Comparison of ENCODE assay signal across 19 cellular contexts in genomic region chr16:1218930-1219611, GRCh38. TPM values are rescaled to one million over a fixed set of nuclear protein-coding genes. Genes with fewer than 3 reads are reported as not detected.
DNase-seq lines count a peak whose midpoint lies in the region; ATAC-seq and TF ChIP-seq lines count a peak whose summit lies in the region.
"Had no signal": no experiment of that assay in that cellular context is flagged by ENCODE, and none has a peak within 500 bp of the region (broad histone marks: within the 10 kb centered on the region; RNA-seq: fewer than 3 reads in every experiment).

No MANE protein-coding gene starts in this region.

- H3K27me3 ChIP-seq in RWPE2 (ENCODE audit: insufficient read depth, poor library complexity, severe bottlenecking): no peaks in the 10 kb centered on the region
- no peaks in the 10 kb centered on the region for H3K27me3 ChIP-seq in neural progenitor cell
- H3K27me3 ChIP-seq: BLaER1 had no signal

- ATAC-seq in RWPE2 (ENCODE audit: low read depth): 0 out of 3 replicates have a peak, but pooled peaks have one; percentile 11
- no peak for ATAC-seq in activated T-helper 17 cell treated with anti-CD3 and anti-CD28 coated beads, Interleukin-2, amount 50 U/mL, for 72 hours (replicated peaks)

- H3K27ac ChIP-seq in RWPE2 (ENCODE audit: poor library complexity, severe bottlenecking): no peak overlapping the region
- no peak overlapping the region for H3K27ac ChIP-seq in neural progenitor cell
- H3K27ac ChIP-seq: BLaER1 had no signal

- no peak overlapping the region for H2AFZ ChIP-seq in neural progenitor cell (replicated peaks)

- H3K36me3 ChIP-seq in RWPE2 (ENCODE audit: low read depth) (no peaks in the 10 kb centered on the region), neural progenitor cell (no peaks in the 10 kb centered on the region)
- H3K36me3 ChIP-seq: BE2C had no signal

- no peaks in the 10 kb centered on the region for H3F3A ChIP-seq in neural progenitor cell (ENCODE audit: low read depth)

- H3K9me3 ChIP-seq in RWPE2 (ENCODE audit: severe bottlenecking) (no peaks in the 10 kb centered on the region), neural progenitor cell (ENCODE audit: low read depth) (no peaks in the 10 kb centered on the region)
- H3K9me3 ChIP-seq: BE2C, BLaER1 had no signal

- H3K9ac ChIP-seq in neural progenitor cell: no peak overlapping the region
- H3K9ac ChIP-seq: BLaER1 had no signal

- TF ChIP-seq POLR2A in erythroblast (IDR thresholded peaks at IDR 0.05; ENCODE audit: low read length): peak; percentile 11

- H3K4me1 Mint-ChIP-seq in activated T-helper 17 cell treated with anti-CD3 and anti-CD28 coated beads, Interleukin-2, amount 50 U/mL, for 72 hours: peaks cover 4% of the 10 kb centered on the region
- no peaks in the 10 kb centered on the region for H3K4me1 Mint-ChIP-seq in neural progenitor cell
- H3K4me1 Mint-ChIP-seq: CD14-positive monocyte; CD4-positive, alpha-beta memory T cell; CD4-positive, CD25-positive, alpha-beta regulatory T cell; CD8-positive, alpha-beta memory T cell had no signal

- H3K79me2 ChIP-seq in neural progenitor cell (ENCODE audit: low read depth): no peaks in the 10 kb centered on the region

- no peaks in the 10 kb centered on the region for H3K4me1 ChIP-seq in RWPE2 (ENCODE audit: insufficient read depth, poor library complexity, severe bottlenecking)
- H3K4me1 ChIP-seq in neural progenitor cell: no peaks in the 10 kb centered on the region
- H3K4me1 ChIP-seq: BE2C had no signal

- no peak overlapping the region for H3K4me2 ChIP-seq in neural progenitor cell
- H3K4me2 ChIP-seq: BLaER1 had no signal

- no peak overlapping the region for H3K27ac Mint-ChIP-seq in activated T-helper 17 cell treated with anti-CD3 and anti-CD28 coated beads, Interleukin-2, amount 50 U/mL, for 72 hours
- H3K27ac Mint-ChIP-seq in neural progenitor cell: no peak overlapping the region
- H3K27ac Mint-ChIP-seq: CD4-positive, alpha-beta memory T cell; CD4-positive, CD25-positive, alpha-beta regulatory T cell; CD8-positive, alpha-beta memory T cell had no signal

- no peaks in the 10 kb centered on the region for H3K9me3 Mint-ChIP-seq in activated T-helper 17 cell treated with anti-CD3 and anti-CD28 coated beads, Interleukin-2, amount 50 U/mL, for 72 hours
- no peaks in the 10 kb centered on the region for H3K9me3 Mint-ChIP-seq in neural progenitor cell
- H3K9me3 Mint-ChIP-seq: CD4-positive, alpha-beta memory T cell; CD8-positive, alpha-beta memory T cell had no signal

- TF ChIP-seq CTCF in RWPE2 (IDR thresholded peaks at IDR 0.05; ENCODE audit: poor library complexity, severe bottlenecking): no peak
- TF ChIP-seq CTCF in neural progenitor cell (IDR thresholded peaks at IDR 0.05): no peak

- H3K4me3 Mint-ChIP-seq in activated T-helper 17 cell treated with anti-CD3 and anti-CD28 coated beads, Interleukin-2, amount 50 U/mL, for 72 hours: no peak overlapping the region
- no peak overlapping the region for H3K4me3 Mint-ChIP-seq in neural progenitor cell
- H3K4me3 Mint-ChIP-seq: CD14-positive monocyte; CD4-positive, alpha-beta memory T cell; CD4-positive, CD25-positive, alpha-beta regulatory T cell; CD8-positive, alpha-beta memory T cell had no signal

- H3K36me3 Mint-ChIP-seq in activated T-helper 17 cell treated with anti-CD3 and anti-CD28 coated beads, Interleukin-2, amount 50 U/mL, for 72 hours (ENCODE audit: low read depth): no peaks in the 10 kb centered on the region
- no peaks in the 10 kb centered on the region for H3K36me3 Mint-ChIP-seq in neural progenitor cell
- H3K36me3 Mint-ChIP-seq: CD14-positive monocyte; CD4-positive, alpha-beta memory T cell; CD4-positive, CD25-positive, alpha-beta regulatory T cell; CD8-positive, alpha-beta memory T cell had no signal

- DNase-seq in RWPE2 (ENCODE audit: low spot score): no peak
- DNase-seq in erythroblast (lab: John Stamatoyannopoulos, UW): no peak
- no peak for DNase-seq in NOMO-1 (lab: John Stamatoyannopoulos, UW; ENCODE audit: unreplicated experiment in 2 of 2)
- DNase-seq in neural progenitor cell (ENCODE audit: low spot score): no peak
- DNase-seq: 8988T; ACHN; BE2C; C1 segment of cervical spinal cord; Calu3; CD4-positive, CD25-positive, alpha-beta regulatory T cell; CD8-positive, alpha-beta memory T cell; COR-L47; DMS79 treated with DMSO at 0.1 percent for 48 hours; GF-D8 had no signal

- no peaks in the 10 kb centered on the region for H4K20me1 ChIP-seq in neural progenitor cell (ENCODE audit: low read depth)

- no peaks in the 10 kb centered on the region for H3K27me3 Mint-ChIP-seq in activated T-helper 17 cell treated with anti-CD3 and anti-CD28 coated beads, Interleukin-2, amount 50 U/mL, for 72 hours
- peaks cover 2% of the 10 kb centered on the region for H3K27me3 Mint-ChIP-seq in neural progenitor cell (ENCODE audit: insufficient read depth, low read depth)
- H3K27me3 Mint-ChIP-seq: CD4-positive, CD25-positive, alpha-beta regulatory T cell had no signal

- H3K4me3 ChIP-seq in RWPE2 (ENCODE audit: severe bottlenecking) (no peak overlapping the region), neural progenitor cell (no peak overlapping the region)
- H3K4me3 ChIP-seq: BLaER1 had no signal

RNA-seq across cellular contexts. Expression of gene TPSG1, which starts 6.0 kb away (rescaled TPM):
- total RNA-seq in activated T-helper 17 cell treated with anti-CD3 and anti-CD28 coated beads, Interleukin-2, amount 50 U/mL, for 72 hours: not detected
- total RNA-seq in neural progenitor cell (ENCODE audit: low replicate concordance): not detected in 2 replicates
- total RNA-seq: A673; Calu3; CD4-positive, alpha-beta memory T cell; CD4-positive, CD25-positive, alpha-beta regulatory T cell; CD8-positive, alpha-beta memory T cell had no signal

RNA-seq across cellular contexts. Expression of gene TPSB2, which starts 10.9 kb away (rescaled TPM):
- not detected for total RNA-seq in activated T-helper 17 cell treated with anti-CD3 and anti-CD28 coated beads, Interleukin-2, amount 50 U/mL, for 72 hours
- total RNA-seq in neural progenitor cell (ENCODE audit: low replicate concordance): not detected in 2 replicates
- total RNA-seq: Calu3; CD4-positive, alpha-beta memory T cell; CD4-positive, CD25-positive, alpha-beta regulatory T cell; CD8-positive, alpha-beta memory T cell had no signal

RNA-seq across cellular contexts. Expression of gene TPSAB1, which starts 21.4 kb away (rescaled TPM):
- total RNA-seq in activated T-helper 17 cell treated with anti-CD3 and anti-CD28 coated beads, Interleukin-2, amount 50 U/mL, for 72 hours: under 1 TPM; 0.29 to 0.32 TPM
- not detected in 2 replicates for total RNA-seq in neural progenitor cell (ENCODE audit: low replicate concordance)
- total RNA-seq: Calu3; CD4-positive, alpha-beta memory T cell; CD4-positive, CD25-positive, alpha-beta regulatory T cell; CD8-positive, alpha-beta memory T cell had no signal

RNA-seq across cellular contexts. Expression of gene TPSD1, which starts 36.8 kb away (rescaled TPM):
- not detected for total RNA-seq in activated T-helper 17 cell treated with anti-CD3 and anti-CD28 coated beads, Interleukin-2, amount 50 U/mL, for 72 hours
- total RNA-seq in neural progenitor cell (ENCODE audit: low replicate concordance): not detected in 2 replicates
- total RNA-seq: Calu3; CD4-positive, alpha-beta memory T cell; CD4-positive, CD25-positive, alpha-beta regulatory T cell; CD8-positive, alpha-beta memory T cell had no signal
